Comparison of ENCODE assay signal across 8 cellular contexts in the genomic region with DNA sequence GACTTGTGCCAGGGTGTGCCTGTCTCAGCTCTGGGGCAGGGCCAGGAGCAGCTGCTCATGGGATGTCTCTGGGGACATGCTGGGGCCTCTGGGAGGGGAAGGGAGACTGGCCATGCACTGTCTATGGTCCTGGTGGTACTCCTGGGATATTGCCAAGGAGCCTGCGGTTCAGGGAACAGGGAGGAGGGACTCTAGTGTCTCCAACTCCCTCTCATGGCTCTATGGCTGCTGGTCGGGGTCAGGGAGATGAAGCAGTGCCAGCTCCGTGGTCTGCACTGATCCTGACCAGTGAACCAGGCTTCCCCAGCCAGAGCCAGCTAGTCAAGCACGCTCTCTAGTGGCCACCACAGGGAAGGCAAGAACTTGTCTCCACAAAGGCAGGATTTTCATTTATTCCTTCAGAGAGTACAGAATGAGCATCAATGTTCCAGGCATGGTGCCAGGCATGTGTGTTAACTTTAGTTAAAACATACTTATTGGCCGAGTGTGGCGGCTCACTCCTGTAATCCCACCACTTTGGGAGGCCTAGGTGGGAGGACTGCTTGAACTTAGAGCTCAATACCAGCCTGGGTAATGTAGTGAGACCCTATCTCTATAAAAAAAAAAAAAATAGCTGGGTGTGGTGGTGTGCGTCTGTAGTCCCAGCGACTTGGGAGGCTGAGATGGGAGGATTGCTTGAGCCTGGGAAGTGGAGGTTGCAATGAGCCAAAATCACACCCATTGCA. TPM values are rescaled to one million over a fixed set of nuclear protein-coding genes. Genes with fewer than 3 reads are reported as not detected.
DNase-seq lines count a peak whose midpoint lies in the region; ATAC-seq, FAIRE-seq and TF ChIP-seq lines count a peak whose summit lies in the region.

No MANE protein-coding gene starts in this region.

- H3K27me3 Mint-ChIP-seq in astrocyte (ENCODE audit: low read depth, unreplicated experiment): peaks cover 20% of the 10 kb centered on the region

- peak overlapping the region; percentile 67 for H2AFZ ChIP-seq in astrocyte (ENCODE audit: low read depth, low read length)

- no peaks in the 10 kb centered on the region for H3K36me3 ChIP-seq in astrocyte (ENCODE audit: insufficient read depth, low read length)
- H3K36me3 ChIP-seq in sigmoid colon: no peaks in the 10 kb centered on the region

- H3K4me3 ChIP-seq in astrocyte (ENCODE audit: insufficient read depth, low read depth, low read length) (no peak overlapping the region), right cardiac atrium (ENCODE audit: low read length) (no peak overlapping the region), sigmoid colon (no peak overlapping the region)

- no peaks in the 10 kb centered on the region for H3K9me3 ChIP-seq in astrocyte (ENCODE audit: insufficient read depth, low read depth, low read length)
- H3K9me3 ChIP-seq in right cardiac atrium (ENCODE audit: control insufficient read depth, low read length): no peaks in the 10 kb centered on the region
- no peaks in the 10 kb centered on the region for H3K9me3 ChIP-seq in sigmoid colon

- DNase-seq in activated gamma-delta T cell treated with Interleukin-2 at 50 U/mL for 16 hours (peak; percentile 59), activated gamma-delta T cell (lab: John Stamatoyannopoulos, UW) (no peak), NCI-H2081 (lab: John Stamatoyannopoulos, UW) (peak; percentile 70 to 76), T-helper 2 cell (peak in 4 of 5 experiments; percentile 41 to 53 (median 43)), astrocyte (ENCODE audit: low read depth) (peak; percentile 61), right cardiac atrium (peak; percentile 91 to 96 (median 93)), sigmoid colon (peak; percentile 95)

- TF ChIP-seq CTCF in astrocyte (IDR thresholded peaks at IDR 0.05; ENCODE audit: insufficient read depth, low read depth, low read length) (peak; percentile 96), sigmoid colon (IDR thresholded peaks at IDR 0.05) (peak; percentile 78 to 92 (median 86))

- H3K4me3 Mint-ChIP-seq in astrocyte (ENCODE audit: unreplicated experiment): no peak overlapping the region

- H3K9ac ChIP-seq in astrocyte (ENCODE audit: low read length): no peak overlapping the region

- TF ChIP-seq POLR2A in sigmoid colon (IDR thresholded peaks at IDR 0.05): no peak

- H3K27me3 ChIP-seq in astrocyte (ENCODE audit: insufficient read depth, low read length) (no peaks in the 10 kb centered on the region), right cardiac atrium (ENCODE audit: control insufficient read depth, insufficient read depth) (no peaks in the 10 kb centered on the region), sigmoid colon (no peaks in the 10 kb centered on the region)

- WGBS in right cardiac atrium: 5% methylated on average over 8 of the region's 8 CpGs
- 4 to 6% methylated on average over 8 of the region's 8 CpGs for WGBS in sigmoid colon, 2 donors

- no peaks in the 10 kb centered on the region for H4K20me1 ChIP-seq in astrocyte (ENCODE audit: insufficient read depth, low read length)

- H3K4me1 Mint-ChIP-seq in astrocyte (ENCODE audit: low read depth, unreplicated experiment): peaks cover 8% of the 10 kb centered on the region

- no peak for FAIRE-seq in astrocyte (lab: Jason Lieb, UNC)

- H3K4me1 ChIP-seq in astrocyte (ENCODE audit: insufficient read depth, low read length): no peaks in the 10 kb centered on the region
- H3K4me1 ChIP-seq in right cardiac atrium (ENCODE audit: control insufficient read depth, insufficient read depth, low read length): peaks cover 5% of the 10 kb centered on the region
- H3K4me1 ChIP-seq in sigmoid colon: peaks cover 0 to 31% (median 22%) of the 10 kb centered on the region in 4 donors

- no peaks in the 10 kb centered on the region for H3K9me3 Mint-ChIP-seq in astrocyte (ENCODE audit: unreplicated experiment)

- no peak overlapping the region for H3K27ac ChIP-seq in astrocyte (ENCODE audit: low read depth, low read length)
- peak overlapping the region; percentile 55 for H3K27ac ChIP-seq in right cardiac atrium (ENCODE audit: low read length)
- no peak overlapping the region for H3K27ac ChIP-seq in sigmoid colon

- H3K79me2 ChIP-seq in astrocyte (ENCODE audit: insufficient read depth, low read length): no peaks in the 10 kb centered on the region

- TF ChIP-seq EP300 in sigmoid colon (IDR thresholded peaks at IDR 0.05): no peak

- H3K27ac Mint-ChIP-seq in astrocyte (ENCODE audit: unreplicated experiment): no peak overlapping the region

- intact Hi-C loops in right cardiac atrium (cut with DNase I): loop anchor here (1.0 to 10.0 kb wide), 6 partner anchors 48 to 150 kb away; no protein-coding TSS in a partner anchor
- intact Hi-C loops in sigmoid colon (cut with DNase I): loop anchor here (1.0 to 2.0 kb wide), 3 partner anchors 48 to 151 kb away; no protein-coding TSS in a partner anchor

- H3K4me2 ChIP-seq in astrocyte (ENCODE audit: low read length): no peak overlapping the region

- H3K36me3 Mint-ChIP-seq in astrocyte (ENCODE audit: low read depth, unreplicated experiment): no peaks in the 10 kb centered on the region

- ATAC-seq in right cardiac atrium (peak; percentile 77 to 82), GM18909 (IDR thresholded peaks at IDR 0.05; ENCODE audit: poor library complexity, unreplicated experiment) (no peak)

RNA-seq across cellular contexts. Expression of gene BEST1, which starts 2.5 kb away (rescaled TPM):
- 0.60 and 0.66 TPM in 2 replicates for total RNA-seq in astrocyte
- 1 to 10 TPM; 2.9 to 4.6 (median 3.2) TPM for total RNA-seq in right cardiac atrium
- polyA plus RNA-seq in right cardiac atrium: 4.6 TPM
- 1 to 10 TPM in 3 of 4 donors, under 1 TPM in 1; 0.83 to 5.3 (median 3.3) TPM for total RNA-seq in sigmoid colon
- 1 to 10 TPM; 3.2 to 9.6 (median 7.6) TPM for polyA plus RNA-seq in sigmoid colon

RNA-seq across cellular contexts. Expression of gene FTH1, which starts 19.8 kb away (rescaled TPM):
- total RNA-seq in astrocyte (2,052 and 2,092 TPM in 2 replicates), right cardiac atrium (1,000 to 10,000 TPM; 2,632 to 3,447 (median 3,097) TPM), sigmoid colon (1,000 to 10,000 TPM; 1,709 to 2,375 (median 1,954) TPM)
- polyA plus RNA-seq in right cardiac atrium (3,090 TPM), sigmoid colon (over 10,000 TPM in 2 of 3 donors, 1,000 to 10,000 TPM in 1; 6,007 to 20,022 (median 13,142) TPM)

RNA-seq across cellular contexts. Expression of gene RAB3IL1, which starts 30.3 kb away (rescaled TPM):
- total RNA-seq in astrocyte: 0.91 and 1.7 TPM in 2 replicates
- 10 to 100 TPM; 12.0 to 18.9 (median 14.9) TPM for total RNA-seq in right cardiac atrium
- polyA plus RNA-seq in right cardiac atrium: 9.7 TPM
- 10 to 100 TPM; 12.1 to 23.7 (median 19.6) TPM for total RNA-seq in sigmoid colon
- polyA plus RNA-seq in sigmoid colon: 10 to 100 TPM in 1 of 3 donors, 1 to 10 TPM in 2; 5.1 to 21.6 (median 7.0) TPM

RNA-seq across cellular contexts. Expression of gene FADS3, which starts 56.3 kb away (rescaled TPM):
- total RNA-seq in astrocyte (59.1 and 61.9 TPM in 2 replicates), right cardiac atrium (10 to 100 TPM; 37.5 to 50.1 (median 42.5) TPM), sigmoid colon (10 to 100 TPM; 21.1 to 57.9 (median 37.5) TPM)
- polyA plus RNA-seq in right cardiac atrium (43.1 TPM), sigmoid colon (10 to 100 TPM in 1 of 3 donors, 1 to 10 TPM in 2; 1.4 to 21.5 (median 3.0) TPM)
